Comparison of ENCODE assay signal across 18 cellular contexts in genomic region chr6:161091151-161091550, GRCh38.
"Had no signal": no experiment of that assay in that cellular context is flagged by ENCODE, and none has a peak within 500 bp of the region (broad histone marks: within the 10 kb centered on the region; RNA-seq: fewer than 3 reads in every experiment).

No MANE protein-coding gene starts in this region.

- ATAC-seq: effector memory CD8-positive, alpha-beta T cell; naive thymus-derived CD8-positive, alpha-beta T cell; stimulated activated naive CD8-positive, alpha-beta T cell treated with anti-CD3 and anti-CD28 coated beads, Interleukin-15, amount 100 ng/mL, for 72 hours had no signal

- H3K27ac Mint-ChIP-seq: effector memory CD8-positive, alpha-beta T cell; naive thymus-derived CD8-positive, alpha-beta T cell; nephron progenitor cell; stimulated activated naive CD8-positive, alpha-beta T cell treated with anti-CD3 and anti-CD28 coated beads, Interleukin-15, amount 100 ng/mL, for 72 hours had no signal

- FAIRE-seq: keratinocyte had no signal

- H3K9me3 ChIP-seq: prostate gland, right atrium auricular region, sigmoid colon, spleen, suprapubic skin had no signal

- DNase-seq: cerebellar nuclear complex; cortex of kidney; effector memory CD8-positive, alpha-beta T cell; head of caudate nucleus; mesendoderm; midbrain; naive thymus-derived CD8-positive, alpha-beta T cell; nephron progenitor cell; nucleus accumbens; sigmoid colon; spleen; stimulated activated naive CD4-positive, alpha-beta T cell; stimulated activated naive CD8-positive, alpha-beta T cell treated with anti-CD3 and anti-CD28 coated beads, Interleukin-15, amount 100 ng/mL, for 72 hours; trophoblast cell had no signal

- H3K4me3 ChIP-seq: prostate gland, right atrium auricular region, sigmoid colon, spleen, suprapubic skin had no signal

- H3K27me3 Mint-ChIP-seq: effector memory CD8-positive, alpha-beta T cell; naive thymus-derived CD8-positive, alpha-beta T cell; stimulated activated naive CD8-positive, alpha-beta T cell treated with anti-CD3 and anti-CD28 coated beads, Interleukin-15, amount 100 ng/mL, for 72 hours had no signal

- H3K36me3 ChIP-seq: prostate gland had no signal

- H3K4me1 Mint-ChIP-seq: naive thymus-derived CD8-positive, alpha-beta T cell; nephron progenitor cell; stimulated activated naive CD8-positive, alpha-beta T cell treated with anti-CD3 and anti-CD28 coated beads, Interleukin-15, amount 100 ng/mL, for 72 hours had no signal

- H3K27ac ChIP-seq: prostate gland, right atrium auricular region, spleen, suprapubic skin had no signal

- H3K4me3 Mint-ChIP-seq: effector memory CD8-positive, alpha-beta T cell; naive thymus-derived CD8-positive, alpha-beta T cell; nephron progenitor cell; stimulated activated naive CD8-positive, alpha-beta T cell treated with anti-CD3 and anti-CD28 coated beads, Interleukin-15, amount 100 ng/mL, for 72 hours had no signal

- H3K27me3 ChIP-seq: right atrium auricular region, sigmoid colon, spleen, suprapubic skin had no signal

- H3K4me1 ChIP-seq: prostate gland, right atrium auricular region, spleen, suprapubic skin had no signal
